Comparison of ENCODE assay signal across 22 cellular contexts in genomic region chr2:72743481-72743880, GRCh38.
DNase-seq lines count a peak whose midpoint lies in the region; ATAC-seq, FAIRE-seq and TF ChIP-seq lines count a peak whose summit lies in the region.
"Had no signal": no experiment of that assay in that cellular context is flagged by ENCODE, and none has a peak within 500 bp of the region (broad histone marks: within the 10 kb centered on the region; RNA-seq: fewer than 3 reads in every experiment).

No MANE protein-coding gene starts in this region.

- H3F3A ChIP-seq in PC-3 (ENCODE audit: low read length, unreplicated experiment), result no peaks in the 10 kb centered on the region

- intact Hi-C loops in PC-3 (cut with micrococcal nuclease) (loop anchor here (10.0 kb wide), 1 partner anchor 1199 kb away; no protein-coding TSS in a partner anchor), heart left ventricle (cut with DNase I) (loop anchor here in 9 of 10 donors (5.0 to 10.0 kb wide), 8 partner anchors 139 to 1199 kb away; partner anchors contain the start of gene CYP26B1 (in 1 of the 9))

- CTCF ChIA-PET in A549 (lab: Yijun Ruan, JAX), result interaction anchor here (1.5 to 7.0 kb wide), 2 partner anchors 119 to 593 kb away, joined by 4 to 81 read pairs; partner anchors contain the start of gene CYP26B1
- CTCF ChIA-PET in PC-3 (lab: Charles Lee), result no interaction called here

- peak overlapping the region; percentile 66 to 72 for H3K27ac ChIP-seq in A549
- H3K27ac ChIP-seq in PC-3 (ENCODE audit: low read length), result no peak overlapping the region
- no peak overlapping the region for H3K27ac ChIP-seq in heart left ventricle
- H3K27ac ChIP-seq: BLaER1, C4-2B, GM23248 had no signal

- H3K4me2 ChIP-seq in A549, result peak overlapping the region; percentile 51
- H3K4me2 ChIP-seq in PC-3 (ENCODE audit: low read length), result peak overlapping the region; percentile 48
- H3K4me2 ChIP-seq: BLaER1 had no signal

- no peaks in the 10 kb centered on the region for H3K27me3 ChIP-seq in PC-3 (ENCODE audit: low read length)
- no peaks in the 10 kb centered on the region for H3K27me3 ChIP-seq in heart left ventricle
- H3K27me3 ChIP-seq: BLaER1 had no signal

- no peaks in the 10 kb centered on the region for H3K9me3 ChIP-seq in A549
- H3K9me3 ChIP-seq in PC-3 (ENCODE audit: low read length), result no peaks in the 10 kb centered on the region
- H3K9me3 ChIP-seq in heart left ventricle, result no peaks in the 10 kb centered on the region
- H3K9me3 ChIP-seq: BLaER1 had no signal

- no TSS peak for BruUV-seq in PC-3 (replicated peaks; lab: Mats Ljungman, UMichigan)

- H3K36me3 ChIP-seq in PC-3 (ENCODE audit: low read depth, low read length) (no peaks in the 10 kb centered on the region), heart left ventricle (peaks cover 0 to 25% (median 8%) of the 10 kb centered on the region in 9 donors)
- H3K36me3 ChIP-seq: BLaER1 had no signal

- TF ChIP-seq CTCF in A549 (IDR thresholded peaks at IDR 0.05) (no peak), PC-3 (conservative IDR thresholded peaks at IDR 0.05; ENCODE audit: low read depth, low read length) (no peak), epithelial cell of esophagus (IDR thresholded peaks at IDR 0.05; ENCODE audit: insufficient read depth, low read depth, low read length, missing control alignments) (no peak), heart left ventricle (IDR thresholded peaks at IDR 0.05) (no peak), GM13976 (IDR thresholded peaks at IDR 0.05; ENCODE audit: borderline replicate concordance, control extremely low read depth, extremely low read depth, insufficient read depth, missing control alignments) (no peak)

- H2AFZ ChIP-seq in PC-3 (ENCODE audit: low read length), result no peak overlapping the region
- H2AFZ ChIP-seq: GM23248 had no signal

- WGBS in A549 (ENCODE audit: missing lambda C conversion rate), result 39% methylated on average over 2 of the region's 2 CpGs
- 92 to 95% (median 95%) methylated on average over 2 of the region's 2 CpGs for WGBS in heart left ventricle, 4 donors

- H4K20me1 ChIP-seq in PC-3 (ENCODE audit: low read length), result peaks cover 6% of the 10 kb centered on the region
- H4K20me1 ChIP-seq: BLaER1 had no signal

- peak in 1 of 2 experiments; percentile 25; a peak in 1 of 5 replicates for TF ChIP-seq RAD21 in A549 (conservative IDR thresholded peaks at IDR 0.05 in 1 of 2, IDR thresholded peaks at IDR 0.05 in 1 of 2)

- TF ChIP-seq EP300 in A549 (IDR thresholded peaks at IDR 0.05), result peak; percentile 34 to 36; a peak in 1 of 5 replicates

- no peak for FAIRE-seq in A549 (lab: Jason Lieb, UNC)
- FAIRE-seq: D721Med, G401.6, GM12892, GM19239, H1 had no signal

- H3K9ac ChIP-seq in PC-3 (ENCODE audit: low read length), result no peak overlapping the region
- H3K9ac ChIP-seq: BLaER1, GM23248 had no signal

- in situ Hi-C loops in GM13976 (cut with MboI; ENCODE audit: low sequenced_read_pairs, unreplicated experiment), result loop anchor here (25.0 kb wide), 2 partner anchors 581 to 806 kb away; no protein-coding TSS in a partner anchor

- H3K4me3 ChIP-seq in A549 (no peak overlapping the region), PC-3 (ENCODE audit: low read length) (no peak overlapping the region), epithelial cell of esophagus (ENCODE audit: low read length) (no peak overlapping the region), heart left ventricle (no peak overlapping the region)
- H3K4me3 ChIP-seq: BLaER1, GM23248 had no signal

- no peaks in the 10 kb centered on the region for H3K79me2 ChIP-seq in PC-3 (ENCODE audit: low read length)

- DNase-seq in A549 (ENCODE audit: low read depth in 1 of 2, low spot score in 1 of 2) (peak in 1 of 2 experiments; percentile 54), PC-3 (peak; percentile 55), epithelial cell of esophagus (ENCODE audit: low read depth) (peak; percentile 23), kidney tubule cell (ENCODE audit: low spot score) (peak; percentile 14), heart left ventricle (no peak), GM13976 (ENCODE audit: low spot score) (no peak)
- DNase-seq: CD4-positive, CD25-positive, alpha-beta regulatory T cell; CD8-positive, alpha-beta T cell; DMS 273 treated with DMSO at 0.1 percent for 48 hours; DND-41; H7 had no signal

- ATAC-seq in A549, result peak; percentile 44 to 86; a peak in 4 of 6 replicates
- peak; percentile 89 for ATAC-seq in PC-3
- no peak for ATAC-seq in heart left ventricle
- ATAC-seq in HG03469 (IDR thresholded peaks at IDR 0.05; ENCODE audit: unreplicated experiment), result no peak
- ATAC-seq in HG03378 (IDR thresholded peaks at IDR 0.05; ENCODE audit: unreplicated experiment), result no peak
- ATAC-seq: CD8-positive, alpha-beta T cell; HCT116 had no signal

- POLR2A ChIA-PET in A549 (lab: Yijun Ruan, JAX) (no interaction called here), PC-3 (lab: Charles Lee; ENCODE audit: unreplicated experiment) (no interaction called here)

- H3K9me2 ChIP-seq in PC-3 (replicated peaks; ENCODE audit: low read length), result no peaks in the 10 kb centered on the region

- peaks cover 39% of the 10 kb centered on the region for H3K4me1 ChIP-seq in A549
- H3K4me1 ChIP-seq in PC-3 (ENCODE audit: insufficient read depth, low read length), result peaks cover 19% of the 10 kb centered on the region
- H3K4me1 ChIP-seq in heart left ventricle, result peaks cover 0 to 21% (median 4%) of the 10 kb centered on the region in 12 donors
- H3K4me1 ChIP-seq: BLaER1 had no signal

- TF ChIP-seq POLR2A in A549 (IDR thresholded peaks at IDR 0.05; ENCODE audit: low read length) (no peak), heart left ventricle (IDR thresholded peaks at IDR 0.05) (no peak)

TF ChIP-seq in A549, 52 proteins besides CTCF, POLR2A, EP300 and RAD21 (continues in another document):
- TF ChIP-seq FOXS1 (CRISPR knock-in tag; IDR thresholded peaks at IDR 0.05) (no peak), FOSL2 (IDR thresholded peaks at IDR 0.05) (peak; percentile 33; the same call in 1 of the 2 replicates), FOSL2 (CRISPR knock-in tag; IDR thresholded peaks at IDR 0.05) (peak; percentile 41; the same call in 1 of the 2 replicates), NFE2L2 (conservative IDR thresholded peaks at IDR 0.05; ENCODE audit: low read length) (no peak), HDAC2 (IDR thresholded peaks at IDR 0.05) (no peak), NPAS2 (CRISPR knock-in tag; IDR thresholded peaks at IDR 0.05; ENCODE audit: borderline replicate concordance) (no peak), NR3C1 (IDR thresholded peaks at IDR 0.05) (no peak), POLR2AphosphoS2 (conservative IDR thresholded peaks at IDR 0.05; ENCODE audit: low read length) (no peak), JUNB (IDR thresholded peaks at IDR 0.05) (peak; percentile 69), GATA3 (IDR thresholded peaks at IDR 0.05; ENCODE audit: borderline replicate concordance) (peak; percentile 81; the same call in 1 of the 2 replicates), JUN (IDR thresholded peaks at IDR 0.05) (0 out of 5 replicates have a peak, but pooled peaks of 1 of the 2 experiments have one; percentile 10), E2F6 (IDR thresholded peaks at IDR 0.05; ENCODE audit: borderline replicate concordance, low read depth) (no peak), ZSCAN20 (CRISPR knock-in tag; IDR thresholded peaks at IDR 0.05) (no peak), KDM1A (IDR thresholded peaks at IDR 0.05; ENCODE audit: low read depth) (no peak), RFX5 (IDR thresholded peaks at IDR 0.05) (no peak)
- TF ChIP-seq, protein P1, sequence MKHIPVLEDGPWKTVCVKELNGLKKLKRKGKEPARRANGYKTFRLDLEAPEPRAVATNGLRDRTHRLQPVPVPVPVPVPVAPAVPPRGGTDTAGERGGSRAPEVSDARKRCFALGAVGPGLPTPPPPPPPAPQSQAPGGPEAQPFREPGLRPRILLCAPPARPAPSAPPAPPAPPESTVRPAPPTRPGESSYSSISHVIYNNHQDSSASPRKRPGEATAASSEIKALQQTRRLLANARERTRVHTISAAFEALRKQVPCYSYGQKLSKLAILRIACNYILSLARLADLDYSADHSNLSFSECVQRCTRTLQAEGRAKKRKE (CRISPR knock-in tag; IDR thresholded peaks at IDR 0.05; ENCODE audit: low read depth), result no peak
- TF ChIP-seq, protein P2, sequence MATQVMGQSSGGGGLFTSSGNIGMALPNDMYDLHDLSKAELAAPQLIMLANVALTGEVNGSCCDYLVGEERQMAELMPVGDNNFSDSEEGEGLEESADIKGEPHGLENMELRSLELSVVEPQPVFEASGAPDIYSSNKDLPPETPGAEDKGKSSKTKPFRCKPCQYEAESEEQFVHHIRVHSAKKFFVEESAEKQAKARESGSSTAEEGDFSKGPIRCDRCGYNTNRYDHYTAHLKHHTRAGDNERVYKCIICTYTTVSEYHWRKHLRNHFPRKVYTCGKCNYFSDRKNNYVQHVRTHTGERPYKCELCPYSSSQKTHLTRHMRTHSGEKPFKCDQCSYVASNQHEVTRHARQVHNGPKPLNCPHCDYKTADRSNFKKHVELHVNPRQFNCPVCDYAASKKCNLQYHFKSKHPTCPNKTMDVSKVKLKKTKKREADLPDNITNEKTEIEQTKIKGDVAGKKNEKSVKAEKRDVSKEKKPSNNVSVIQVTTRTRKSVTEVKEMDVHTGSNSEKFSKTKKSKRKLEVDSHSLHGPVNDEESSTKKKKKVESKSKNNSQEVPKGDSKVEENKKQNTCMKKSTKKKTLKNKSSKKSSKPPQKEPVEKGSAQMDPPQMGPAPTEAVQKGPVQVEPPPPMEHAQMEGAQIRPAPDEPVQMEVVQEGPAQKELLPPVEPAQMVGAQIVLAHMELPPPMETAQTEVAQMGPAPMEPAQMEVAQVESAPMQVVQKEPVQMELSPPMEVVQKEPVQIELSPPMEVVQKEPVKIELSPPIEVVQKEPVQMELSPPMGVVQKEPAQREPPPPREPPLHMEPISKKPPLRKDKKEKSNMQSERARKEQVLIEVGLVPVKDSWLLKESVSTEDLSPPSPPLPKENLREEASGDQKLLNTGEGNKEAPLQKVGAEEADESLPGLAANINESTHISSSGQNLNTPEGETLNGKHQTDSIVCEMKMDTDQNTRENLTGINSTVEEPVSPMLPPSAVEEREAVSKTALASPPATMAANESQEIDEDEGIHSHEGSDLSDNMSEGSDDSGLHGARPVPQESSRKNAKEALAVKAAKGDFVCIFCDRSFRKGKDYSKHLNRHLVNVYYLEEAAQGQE (IDR thresholded peaks at IDR 0.05), result no peak

Comparison
In these comparisons a context has a peak if more than half of its experiments do, and no peak if none do; other contexts are left out.
1. ATAC-seq: peak in A549 (2 of 2) and PC-3 (single experiment); none in heart left ventricle (0 of 4), HG03469 (single experiment) and HG03378 (single experiment).
2. DNase-seq: peak in PC-3 (single experiment), epithelial cell of esophagus (single experiment) and kidney tubule cell (single experiment); none in heart left ventricle (0 of 5) and GM13976 (single experiment).
3. H3K27ac ChIP-seq: peak in A549 (2 of 2); none in PC-3 (single experiment) and heart left ventricle (0 of 12).